Comparison of ENCODE assay signal across 1 cellular context in genomic region chr17:42458497-42459255, GRCh38.
A peak's percentile ranks its signal among the peaks of the same experiment; 100 is the strongest.
TF ChIP-seq lines count a peak whose summit lies in the region.

ATP6V0A1 (plus strand) TSS chr17:42458878; CDS start chr17:42460895, 2,017 bp downstream.

TF ChIP-seq in HCT116, 20 proteins besides CTCF, POLR2A, EP300 and RAD21 (continued from another document):
- TF ChIP-seq POLR2AphosphoS5 (IDR thresholded peaks at IDR 0.05; ENCODE audit: low read depth, low read length) = peak; percentile 92
- no peak for TF ChIP-seq ATF3 (IDR thresholded peaks at IDR 0.05)
- peak; percentile 40 for TF ChIP-seq SP1 (IDR thresholded peaks at IDR 0.05; ENCODE audit: low read depth)
- TF ChIP-seq YY1 (IDR thresholded peaks at IDR 0.05; ENCODE audit: extremely low read depth, insufficient replicate concordance, low read depth, low read length) = peak; percentile 86
- TF ChIP-seq JUND (IDR thresholded peaks at IDR 0.05) = no peak
- TF ChIP-seq MAX (IDR thresholded peaks at IDR 0.05) = peak; percentile 91
